In genomic region chr6:169335301-169335700, GRCh38 we compare ENCODE assay signal across 22 cellular contexts.
DNase-seq lines count a peak whose midpoint lies in the region; ATAC-seq, FAIRE-seq and TF ChIP-seq lines count a peak whose summit lies in the region.
"Had no signal": no experiment of that assay in that cellular context is flagged by ENCODE, and none has a peak within 500 bp of the region (broad histone marks: within the 10 kb centered on the region; RNA-seq: fewer than 3 reads in every experiment).

No MANE protein-coding gene starts in this region.

- peak; percentile 57 for FAIRE-seq in keratinocyte (lab: Jason Lieb, UNC)
- FAIRE-seq: A549, D721Med, GM12891 had no signal

- BruUV-seq in MCF 10A (replicated peaks; lab: Mats Ljungman, UMichigan), result no TSS peak
- no TSS peak for BruUV-seq in mammary epithelial cell (replicated peaks; lab: Mats Ljungman, UMichigan)

- no peak for TF ChIP-seq POLR2A in breast epithelium (IDR thresholded peaks at IDR 0.05)

- no peak for ATAC-seq in activated T-cell treated with anti-CD3 and anti-CD28 coated beads, Interleukin-2, amount 50 U/mL, for 72 hours (replicated peaks in 1 of 2)
- ATAC-seq: A549; CD8-positive, alpha-beta T cell had no signal

- no peak overlapping the region for H3K4me3 Mint-ChIP-seq in MCF 10A (ENCODE audit: unreplicated experiment)
- no peak overlapping the region for H3K4me3 Mint-ChIP-seq in activated T-cell treated with anti-CD3 and anti-CD28 coated beads, Interleukin-2, amount 50 U/mL, for 72 hours
- H3K4me3 Mint-ChIP-seq: B cell; CD4-positive, alpha-beta T cell; CD8-positive, alpha-beta T cell had no signal

- H3K27me3 Mint-ChIP-seq in MCF 10A (ENCODE audit: insufficient read depth, unreplicated experiment), result no peaks in the 10 kb centered on the region
- H3K27me3 Mint-ChIP-seq in activated T-cell treated with anti-CD3 and anti-CD28 coated beads, Interleukin-2, amount 50 U/mL, for 72 hours (ENCODE audit: low read depth), result peaks cover 17% of the 10 kb centered on the region

- H3K27me3 ChIP-seq in breast epithelium (no peaks in the 10 kb centered on the region), mammary epithelial cell (ENCODE audit: insufficient read depth, low read length) (no peaks in the 10 kb centered on the region), keratinocyte (ENCODE audit: control insufficient read depth, extremely low read depth, insufficient read depth, low read length) (no peaks in the 10 kb centered on the region), SJCRH30 (no peaks in the 10 kb centered on the region)
- H3K27me3 ChIP-seq: BLaER1 treated with 17β-estradiol and CSF1 and Interleukin-3, amounts not matched to agents 10 nM and 100 nM had no signal

- WGBS in mammary epithelial cell (ENCODE audit: low coverage, missing lambda C conversion rate), result 83% methylated on average over 4 of the region's 4 CpGs

- peak overlapping the region; percentile 59 for H3K27ac Mint-ChIP-seq in MCF 10A (ENCODE audit: low read depth, unreplicated experiment)
- no peak overlapping the region for H3K27ac Mint-ChIP-seq in activated T-cell treated with anti-CD3 and anti-CD28 coated beads, Interleukin-2, amount 50 U/mL, for 72 hours
- H3K27ac Mint-ChIP-seq: B cell; CD4-positive, alpha-beta T cell; CD8-positive, alpha-beta T cell had no signal

- H3K4me2 ChIP-seq in mammary epithelial cell (ENCODE audit: insufficient read depth, low read depth, low read length) (peak overlapping the region; percentile 55), keratinocyte (ENCODE audit: control insufficient read depth, extremely low read depth, insufficient read depth, low read depth, low read length) (peak overlapping the region; percentile 61)
- H3K4me2 ChIP-seq: A549; BLaER1 treated with 17β-estradiol and CSF1 and Interleukin-3, amounts not matched to agents 10 nM and 100 nM had no signal

- H4K20me1 ChIP-seq in mammary epithelial cell (ENCODE audit: insufficient read depth, low read length) (no peaks in the 10 kb centered on the region), keratinocyte (ENCODE audit: control insufficient read depth, extremely low read depth, insufficient read depth, low read length) (no peaks in the 10 kb centered on the region)
- H4K20me1 ChIP-seq: BLaER1 treated with 17β-estradiol and CSF1 and Interleukin-3, amounts not matched to agents 10 nM and 100 nM had no signal

- no peak for TF ChIP-seq CTCF in MCF 10A (IDR thresholded peaks at IDR 0.05; ENCODE audit: unreplicated experiment)
- TF ChIP-seq CTCF in breast epithelium (IDR thresholded peaks at IDR 0.05), result no peak
- no peak for TF ChIP-seq CTCF in mammary epithelial cell (conservative IDR thresholded peaks at IDR 0.05 in 1 of 2, IDR thresholded peaks at IDR 0.05 in 1 of 2; ENCODE audit: extremely low read depth in 1 of 2, insufficient read depth in 1 of 2, low read depth in 1 of 2, low read length in 2 of 2)
- no peak for TF ChIP-seq CTCF in epithelial cell of esophagus (IDR thresholded peaks at IDR 0.05; ENCODE audit: insufficient read depth, low read depth, low read length, missing control alignments)
- TF ChIP-seq CTCF in keratinocyte (optimal IDR thresholded peaks at IDR 0.05 in 1 of 3, IDR thresholded peaks at IDR 0.05 in 1 of 3, conservative IDR thresholded peaks at IDR 0.05 in 1 of 3; ENCODE audit: extremely low read depth in 1 of 3, insufficient read depth in 2 of 3, low read length in 3 of 3), result no peak

- H3K9me1 ChIP-seq in keratinocyte (ENCODE audit: control insufficient read depth, extremely low read depth, insufficient read depth, low read length), result no peaks in the 10 kb centered on the region

- DNase-seq in MCF 10A (ENCODE audit: unreplicated experiment) (peak; percentile 38), breast epithelium (ENCODE audit: low spot score in 2 of 2) (no peak), mammary epithelial cell (no peak), epithelial cell of esophagus (ENCODE audit: low read depth) (peak; percentile 53), keratinocyte (ENCODE audit: low read depth, low spot score) (no peak), SJCRH30 (no peak), SIG-M5 (lab: John Stamatoyannopoulos, UW) (no peak)
- DNase-seq in activated T-cell treated with anti-CD3 and anti-CD28 coated beads, Interleukin-2, amount 50 U/mL, for 72 hours, result no peak
- DNase-seq: AML-193; Caco-2; Calu3; CD4-positive, alpha-beta T cell; CD8-positive, alpha-beta T cell; DMS79 treated with DMSO at 0.1 percent for 48 hours; GF-D8 had no signal

- POLR2A ChIA-PET in MCF 10A (lab: Yijun Ruan, JAX), result interaction anchor here (0.5 to 2.9 kb wide), 7 partner anchors 8 to 416 kb away, joined by 3 to 13 read pairs (median 5); no protein-coding TSS in a partner anchor

- H3K4me3 ChIP-seq in breast epithelium, result no peak overlapping the region
- H3K4me3 ChIP-seq in mammary epithelial cell (replicated peaks in 1 of 3; ENCODE audit: insufficient read depth in 1 of 3, low read depth in 2 of 3, low read length in 3 of 3), result no peak overlapping the region
- no peak overlapping the region for H3K4me3 ChIP-seq in epithelial cell of esophagus (ENCODE audit: low read length)
- no peak overlapping the region for H3K4me3 ChIP-seq in keratinocyte (ENCODE audit: control insufficient read depth in 2 of 3, extremely low read depth in 1 of 3, insufficient read depth in 2 of 3, low read depth in 1 of 3, low read length in 3 of 3)
- no peak overlapping the region for H3K4me3 ChIP-seq in SJCRH30
- H3K4me3 ChIP-seq: A549; BLaER1 treated with 17β-estradiol and CSF1 and Interleukin-3, amounts not matched to agents 10 nM and 100 nM had no signal

- H3K9me3 ChIP-seq in breast epithelium, result no peaks in the 10 kb centered on the region
- no peaks in the 10 kb centered on the region for H3K9me3 ChIP-seq in mammary epithelial cell (replicated peaks; ENCODE audit: insufficient read depth, low read length)
- H3K9me3 ChIP-seq in keratinocyte (ENCODE audit: control insufficient read depth, low read depth, low read length), result no peaks in the 10 kb centered on the region
- H3K9me3 ChIP-seq in SJCRH30 (replicated peaks), result no peaks in the 10 kb centered on the region
- H3K9me3 ChIP-seq: A549, Caco-2 had no signal

- peak overlapping the region; percentile 84 for H2AFZ ChIP-seq in mammary epithelial cell (ENCODE audit: low read depth, low read length)
- H2AFZ ChIP-seq in keratinocyte (ENCODE audit: control insufficient read depth, low read length), result peak overlapping the region; percentile 82

- H3K27ac ChIP-seq in breast epithelium (no peak overlapping the region), mammary epithelial cell (ENCODE audit: insufficient read depth, low read depth, low read length) (no peak overlapping the region), keratinocyte (ENCODE audit: control insufficient read depth, insufficient read depth, low read length) (no peak overlapping the region), SJCRH30 (no peak overlapping the region)
- H3K27ac ChIP-seq: 22Rv1; A549; BLaER1 treated with 17β-estradiol and CSF1 and Interleukin-3, amounts not matched to agents 10 nM and 100 nM; C4-2B had no signal

- in situ Hi-C loops in mammary epithelial cell (cut with MboI; ENCODE audit: low sequenced_read_pairs in 2 of 2), result no loop called here

- dilution Hi-C loops in mammary epithelial cell (cut with HindIII; ENCODE audit: low sequenced_read_pairs), result no loop called here
- dilution Hi-C loops in keratinocyte (cut with MboI; ENCODE audit: extremely low pct_ligation_motif_present, low sequenced_read_pairs), result no loop called here

- H3K79me2 ChIP-seq in mammary epithelial cell (ENCODE audit: insufficient read depth, low read length) (no peaks in the 10 kb centered on the region), keratinocyte (ENCODE audit: control insufficient read depth, insufficient read depth, low read length) (no peaks in the 10 kb centered on the region)

- H3K9ac ChIP-seq in mammary epithelial cell (ENCODE audit: insufficient read depth, low read length) (no peak overlapping the region), keratinocyte (ENCODE audit: control insufficient read depth, extremely low read depth, insufficient read depth, low read length) (no peak overlapping the region)
- H3K9ac ChIP-seq: BLaER1 treated with 17β-estradiol and CSF1 and Interleukin-3, amounts not matched to agents 10 nM and 100 nM had no signal

- H3K4me1 ChIP-seq in breast epithelium (no peaks in the 10 kb centered on the region), mammary epithelial cell (ENCODE audit: insufficient read depth, low read length) (peaks cover 16% of the 10 kb centered on the region), keratinocyte (ENCODE audit: control insufficient read depth, extremely low read depth, insufficient read depth, low read length) (peaks cover 19% of the 10 kb centered on the region), SJCRH30 (no peaks in the 10 kb centered on the region)

- intact Hi-C loops in MCF 10A (cut with micrococcal nuclease), result no loop called here
- intact Hi-C loops in breast epithelium (cut with DNase I; ENCODE audit: low total_unique reads), result no loop called here
- intact Hi-C loops in mammary epithelial cell (cut with micrococcal nuclease), result no loop called here

- H3K36me3 ChIP-seq in breast epithelium (no peaks in the 10 kb centered on the region), mammary epithelial cell (ENCODE audit: insufficient read depth, low read length) (no peaks in the 10 kb centered on the region), keratinocyte (ENCODE audit: control insufficient read depth in 2 of 2, extremely low read depth in 1 of 2, insufficient read depth in 2 of 2, low read length in 2 of 2) (no peaks in the 10 kb centered on the region), SJCRH30 (no peaks in the 10 kb centered on the region)
- H3K36me3 ChIP-seq: BLaER1 treated with 17β-estradiol and CSF1 and Interleukin-3, amounts not matched to agents 10 nM and 100 nM had no signal

- no peaks in the 10 kb centered on the region for H3K9me3 Mint-ChIP-seq in MCF 10A (ENCODE audit: unreplicated experiment)
- H3K9me3 Mint-ChIP-seq in activated T-cell treated with anti-CD3 and anti-CD28 coated beads, Interleukin-2, amount 50 U/mL, for 72 hours, result no peaks in the 10 kb centered on the region
- H3K9me3 Mint-ChIP-seq: CD4-positive, alpha-beta T cell; CD8-positive, alpha-beta T cell had no signal

- no peaks in the 10 kb centered on the region for H3K36me3 Mint-ChIP-seq in MCF 10A (ENCODE audit: insufficient read depth, unreplicated experiment)
- no peaks in the 10 kb centered on the region for H3K36me3 Mint-ChIP-seq in activated T-cell treated with anti-CD3 and anti-CD28 coated beads, Interleukin-2, amount 50 U/mL, for 72 hours (ENCODE audit: insufficient read depth in 2 of 2)
- H3K36me3 Mint-ChIP-seq: CD8-positive, alpha-beta T cell had no signal

- CTCF ChIA-PET in MCF 10A (lab: Yijun Ruan, JAX) (interaction anchor here (0.5 to 0.7 kb wide), 3 partner anchors 46 to 1038 kb away, joined by 3 read pairs; no protein-coding TSS in a partner anchor), mammary epithelial cell (lab: Charles Lee; ENCODE audit: low non-redundant PET) (no interaction called here)

- H3K4me1 Mint-ChIP-seq in MCF 10A (ENCODE audit: insufficient read depth, unreplicated experiment), result peaks cover 18% of the 10 kb centered on the region
- H3K4me1 Mint-ChIP-seq in activated T-cell treated with anti-CD3 and anti-CD28 coated beads, Interleukin-2, amount 50 U/mL, for 72 hours (ENCODE audit: low read depth), result no peaks in the 10 kb centered on the region
- H3K4me1 Mint-ChIP-seq: B cell had no signal

Comparison
In these comparisons a context has a peak if more than half of its experiments do, and no peak if none do; other contexts are left out.
1. DNase-seq: peak in MCF 10A (single experiment) and epithelial cell of esophagus (single experiment); none in breast epithelium (0 of 2), mammary epithelial cell (single experiment), keratinocyte (single experiment), SJCRH30 (0 of 2), SIG-M5 (single experiment) and activated T-cell treated with anti-CD3 and anti-CD28 coated beads, Interleukin-2, amount 50 U/mL, for 72 hours (0 of 2).